8 cellular contexts compared by ENCODE assay signal in the genomic region with DNA sequence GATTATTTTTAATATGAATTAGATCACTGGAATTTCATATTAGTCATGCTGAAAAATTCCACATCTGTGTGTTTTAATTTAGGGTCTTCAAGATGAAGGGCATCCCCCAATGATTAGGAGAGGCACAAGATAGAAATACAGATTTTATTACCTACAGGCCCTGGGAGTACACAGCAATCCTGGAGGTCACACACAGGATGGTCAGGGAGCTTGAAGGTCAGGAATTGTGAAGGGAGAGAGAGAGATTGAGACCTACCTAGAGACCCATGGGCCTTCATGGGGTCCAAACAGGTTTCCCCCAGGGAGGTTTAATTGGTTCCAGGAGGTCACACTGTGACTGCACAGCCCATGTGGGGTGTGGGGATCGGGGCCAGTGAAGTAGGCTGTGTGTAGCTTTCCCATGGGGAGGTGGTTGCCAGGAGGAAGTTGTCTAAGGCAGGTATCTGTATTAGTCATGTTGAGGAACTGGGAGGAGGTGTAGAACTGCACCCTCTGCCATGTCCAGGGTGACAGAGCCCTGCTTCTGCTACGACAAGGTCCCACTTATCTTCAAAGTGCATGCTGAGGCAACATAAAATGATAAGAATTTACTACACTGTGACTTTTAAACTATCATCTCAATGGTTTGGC. TPM values are rescaled to one million over a fixed set of nuclear protein-coding genes. Genes with fewer than 3 reads are reported as not detected.
A peak's percentile ranks its signal among the peaks of the same experiment; 100 is the strongest.
DNase-seq lines count a peak whose midpoint lies in the region; ATAC-seq and TF ChIP-seq lines count a peak whose summit lies in the region.

No MANE protein-coding gene starts in this region.

- H3K27ac Mint-ChIP-seq in CD4-positive, alpha-beta T cell = no peak overlapping the region
- H3K27ac Mint-ChIP-seq in activated CD4-positive, alpha-beta T cell treated with anti-CD3 and anti-CD28 coated beads, Interleukin-2, amount 10 ng/mL, durations not matched to agents 7 days and 5 days = no peak overlapping the region

- H3K9me3 Mint-ChIP-seq in CD4-positive, alpha-beta T cell = no peaks in the 10 kb centered on the region
- no peaks in the 10 kb centered on the region for H3K9me3 Mint-ChIP-seq in activated CD4-positive, alpha-beta T cell treated with anti-CD3 and anti-CD28 coated beads, Interleukin-2, amount 10 ng/mL, durations not matched to agents 7 days and 5 days

- no peak for TF ChIP-seq CTCF in CD4-positive, alpha-beta T cell (IDR thresholded peaks at IDR 0.05)
- peak; percentile 3 for TF ChIP-seq CTCF in cardiac fibroblast (IDR thresholded peaks at IDR 0.05; ENCODE audit: low read depth, low read length)
- TF ChIP-seq CTCF in GM20000 (IDR thresholded peaks at IDR 0.05; ENCODE audit: extremely low read depth, missing control alignments) = no peak

- H3K27me3 Mint-ChIP-seq in CD4-positive, alpha-beta T cell = no peaks in the 10 kb centered on the region
- no peaks in the 10 kb centered on the region for H3K27me3 Mint-ChIP-seq in activated CD4-positive, alpha-beta T cell treated with anti-CD3 and anti-CD28 coated beads, Interleukin-2, amount 10 ng/mL, durations not matched to agents 7 days and 5 days

- no peaks in the 10 kb centered on the region for H3K27me3 ChIP-seq in CD4-positive, alpha-beta T cell (ENCODE audit: control insufficient read depth, insufficient read depth, low read length)

- peak; percentile 23 for ATAC-seq in CD4-positive, alpha-beta T cell (ENCODE audit: poor library complexity)
- ATAC-seq in GM19463 (IDR thresholded peaks at IDR 0.05; ENCODE audit: unreplicated experiment) = peak; percentile 91
- ATAC-seq in HG03432 (IDR thresholded peaks at IDR 0.05; ENCODE audit: unreplicated experiment) = peak; percentile 90

- H3K4me1 Mint-ChIP-seq in CD4-positive, alpha-beta T cell (ENCODE audit: low read depth) = peaks cover 91% of the 10 kb centered on the region
- peaks cover 30% of the 10 kb centered on the region for H3K4me1 Mint-ChIP-seq in activated CD4-positive, alpha-beta T cell treated with anti-CD3 and anti-CD28 coated beads, Interleukin-2, amount 10 ng/mL, durations not matched to agents 7 days and 5 days

- POLR2A ChIA-PET in CD4-positive, alpha-beta T cell (lab: Charles Lee) = interaction anchor here (0.8 kb wide), 1 partner anchor 77 kb away, joined by 3 read pairs; no protein-coding TSS in a partner anchor
- POLR2A ChIA-PET in activated CD4-positive, alpha-beta T cell treated with anti-CD3 and anti-CD28 coated beads, Interleukin-2, amount 10 ng/mL, durations not matched to agents 7 days and 5 days (lab: Charles Lee) = no interaction called here

- no peaks in the 10 kb centered on the region for H3K9me3 ChIP-seq in CD4-positive, alpha-beta T cell (ENCODE audit: control insufficient read depth, low read length)

- DNase-seq in CD4-positive, alpha-beta T cell = peak in 1 of 10 experiments; percentile 4
- peak in 1 of 2 donors; percentile 29 for DNase-seq in cardiac fibroblast (ENCODE audit: low read depth in 2 of 2)
- DNase-seq in hypothalamus (lab: John Stamatoyannopoulos, UW) = no peak
- no peak for DNase-seq in activated CD4-positive, alpha-beta T cell treated with anti-CD3 and anti-CD28 coated beads, Interleukin-2, amount 10 ng/mL, durations not matched to agents 7 days and 5 days
- DNase-seq in GM20000 (ENCODE audit: low spot score) = no peak
- DNase-seq in KBM-7 = no peak

- peak overlapping the region; percentile 16 for H3K4me3 Mint-ChIP-seq in CD4-positive, alpha-beta T cell
- H3K4me3 Mint-ChIP-seq in activated CD4-positive, alpha-beta T cell treated with anti-CD3 and anti-CD28 coated beads, Interleukin-2, amount 10 ng/mL, durations not matched to agents 7 days and 5 days = no peak overlapping the region

- no peak overlapping the region for H3K4me3 ChIP-seq in cardiac fibroblast (replicated peaks in 1 of 2; ENCODE audit: low read depth in 2 of 2, low read length in 2 of 2)

- intact Hi-C loops in CD4-positive, alpha-beta T cell (cut with DNase I, micrococcal nuclease) = no loop called here

- no peak overlapping the region for H3K27ac ChIP-seq in CD4-positive, alpha-beta T cell (ENCODE audit: low read depth, low read length)

- in situ Hi-C loops in KBM-7 (cut with MboI; ENCODE audit: low pct_unique_long_range_greater_than_20kb, low sequenced_read_pairs) = no loop called here

- CTCF ChIA-PET in CD4-positive, alpha-beta T cell (lab: Charles Lee) = interaction anchor here (1.4 kb wide), 1 partner anchor 12 kb away, joined by 4 read pairs; no protein-coding TSS in a partner anchor
- CTCF ChIA-PET in activated CD4-positive, alpha-beta T cell treated with anti-CD3 and anti-CD28 coated beads, Interleukin-2, amount 10 ng/mL, durations not matched to agents 7 days and 5 days (lab: Charles Lee) = interaction anchor here (1.5 kb wide), 1 partner anchor 9 kb away, joined by 3 read pairs; no protein-coding TSS in a partner anchor

- peaks cover 15% of the 10 kb centered on the region for H3K36me3 Mint-ChIP-seq in CD4-positive, alpha-beta T cell (ENCODE audit: low read depth)
- no peaks in the 10 kb centered on the region for H3K36me3 Mint-ChIP-seq in activated CD4-positive, alpha-beta T cell treated with anti-CD3 and anti-CD28 coated beads, Interleukin-2, amount 10 ng/mL, durations not matched to agents 7 days and 5 days (ENCODE audit: low read depth)

RNA-seq across cellular contexts. Expression of a gene that starts 18.3 kb away (rescaled TPM):
- total RNA-seq in CD4-positive, alpha-beta T cell = 10 to 100 TPM; 46.6 to 48.5 TPM
- total RNA-seq in activated CD4-positive, alpha-beta T cell treated with anti-CD3 and anti-CD28 coated beads, Interleukin-2, amount 10 ng/mL, durations not matched to agents 7 days and 5 days = 10 to 100 TPM in 1 of 2 experiments, 1 to 10 TPM in 1; 9.4 to 10.7 TPM

Comparison
In these comparisons a context has a peak if more than half of its experiments do, and no peak if none do; other contexts are left out.
1. ATAC-seq: peak in every context shown above with its lines; median percentile 91 in GM19463; 90 in HG03432; 23 in CD4-positive, alpha-beta T cell.
2. RNA of a gene that starts 18.3 kb away (total RNA-seq): 46.6 to 48.5 TPM in CD4-positive, alpha-beta T cell; 9.4 to 10.7 TPM in activated CD4-positive, alpha-beta T cell treated with anti-CD3 and anti-CD28 coated beads, Interleukin-2, amount 10 ng/mL, durations not matched to agents 7 days and 5 days; every median in the first group is over 4 times any median in the second.